Comparison of ENCODE assay signal across 21 cellular contexts in genomic region chr11:95739526-95739925, GRCh38. TPM values are rescaled to one million over a fixed set of nuclear protein-coding genes. Genes with fewer than 3 reads are reported as not detected.
DNase-seq lines count a peak whose midpoint lies in the region; ATAC-seq and TF ChIP-seq lines count a peak whose summit lies in the region.
"Had no signal": no experiment of that assay in that cellular context is flagged by ENCODE, and none has a peak within 500 bp of the region (broad histone marks: within the 10 kb centered on the region; RNA-seq: fewer than 3 reads in every experiment).

No MANE protein-coding gene starts in this region.

- H3K79me2 ChIP-seq in OCI-LY7 (ENCODE audit: insufficient read depth, low read depth, low read length): no peaks in the 10 kb centered on the region

- H2BK120ac ChIP-seq in neuronal stem cell (ENCODE audit: low read depth, low read length): no peak overlapping the region

- H3K9me3 ChIP-seq in HAP-1 (no peaks in the 10 kb centered on the region), OCI-LY7 (ENCODE audit: low read length) (no peaks in the 10 kb centered on the region), neuronal stem cell (replicated peaks in 1 of 2; ENCODE audit: control insufficient read depth in 2 of 2, insufficient read depth in 1 of 2, low read depth in 1 of 2, low read length in 2 of 2) (no peaks in the 10 kb centered on the region)
- H3K9me3 ChIP-seq: SJSA1 had no signal

- no peaks in the 10 kb centered on the region for H3K9me2 ChIP-seq in OCI-LY7 (ENCODE audit: insufficient read depth, low read length)

- H3K4me2 ChIP-seq in OCI-LY7 (ENCODE audit: low read length) (no peak overlapping the region), neuronal stem cell (ENCODE audit: insufficient read depth, low read length, poor library complexity, severe bottlenecking) (no peak overlapping the region)

- no peak for ATAC-seq in SK-N-SH treated with all-trans-retinoic acid at 6 μM for 48 hours

- no peaks in the 10 kb centered on the region for H3K79me1 ChIP-seq in neuronal stem cell (ENCODE audit: low read depth, low read length)

- no peak overlapping the region for H4K8ac ChIP-seq in neuronal stem cell (ENCODE audit: low read depth, low read length)

- no peak overlapping the region for H2BK15ac ChIP-seq in neuronal stem cell (ENCODE audit: low read length)

- no peak overlapping the region for H4K91ac ChIP-seq in neuronal stem cell (ENCODE audit: low read depth, low read length, poor library complexity)

- no peak overlapping the region for H2BK5ac ChIP-seq in neuronal stem cell (ENCODE audit: low read length)

- no peak overlapping the region for H3K4ac ChIP-seq in neuronal stem cell (ENCODE audit: low read length)

- intact Hi-C loops in OCI-LY7 (cut with micrococcal nuclease; ENCODE audit: unreplicated experiment): no loop called here

- TF ChIP-seq CTCF in OCI-LY7 (conservative IDR thresholded peaks at IDR 0.05; ENCODE audit: low read length): no peak

- no peak overlapping the region for H3K14ac ChIP-seq in neuronal stem cell (ENCODE audit: low read length)

- no peaks in the 10 kb centered on the region for H4K20me1 ChIP-seq in OCI-LY7 (ENCODE audit: insufficient read depth, low read length)

- H3K23ac ChIP-seq in neuronal stem cell (ENCODE audit: low read depth, low read length, poor library complexity): no peak overlapping the region

- no peak overlapping the region for H3K18ac ChIP-seq in neuronal stem cell (ENCODE audit: low read length)

- H3K9ac ChIP-seq in neuronal stem cell (ENCODE audit: low read depth, low read length, poor library complexity): no peak overlapping the region

- DNase-seq in DMS53 (lab: John Stamatoyannopoulos, UW) (peak; percentile 10), DMS53 treated with DMSO at 0.1 percent for 48 hours (lab: John Stamatoyannopoulos, UW; ENCODE audit: unreplicated experiment) (no peak), NCI-H524 treated with DMSO at 0.1 percent for 48 hours (lab: John Stamatoyannopoulos, UW) (peak; percentile 19), HAP-1 (ENCODE audit: low spot score in 2 of 2) (no peak), OCI-LY7 (ENCODE audit: low spot score) (no peak), neuronal stem cell (ENCODE audit: low spot score) (no peak)
- DNase-seq: CD4-positive, CD25-positive, alpha-beta regulatory T cell; DMS79; EL; GDM1; NCI-H1092; NCI-H1417 treated with DMSO at 0.1 percent for 48 hours; NCI-H187; NCI-H2081 treated with DMSO at 0.1 percent for 48 hours; NCI-H446; NCI-H526; Right ventricle myocardium superior; RPMI8226 had no signal

- no peak overlapping the region for H2AFZ ChIP-seq in OCI-LY7 (ENCODE audit: low read length)
- H2AFZ ChIP-seq in neuronal stem cell (ENCODE audit: low read length): no peak overlapping the region

- CTCF ChIA-PET in OCI-LY7 (lab: Charles Lee; ENCODE audit: unreplicated experiment): no interaction called here

- H3K4me1 ChIP-seq in HAP-1 (no peaks in the 10 kb centered on the region), OCI-LY7 (ENCODE audit: insufficient read depth, low read length, poor library complexity, severe bottlenecking) (no peaks in the 10 kb centered on the region), neuronal stem cell (ENCODE audit: control insufficient read depth in 2 of 2, insufficient read depth in 1 of 2, low read depth in 1 of 2, low read length in 2 of 2) (no peaks in the 10 kb centered on the region)
- H3K4me1 ChIP-seq: SJSA1 had no signal

- in situ Hi-C loops in HAP-1 (cut with MboI; ENCODE audit: low sequenced_read_pairs): no loop called here

- H3K27ac ChIP-seq in OCI-LY7 (ENCODE audit: low read depth, low read length, poor library complexity, severe bottlenecking) (no peak overlapping the region), neuronal stem cell (replicated peaks; ENCODE audit: low read length) (no peak overlapping the region)
- H3K27ac ChIP-seq: 22Rv1, SJSA1 had no signal

- no peaks in the 10 kb centered on the region for H3K36me3 ChIP-seq in HAP-1 (replicated peaks)
- H3K36me3 ChIP-seq in OCI-LY7 (ENCODE audit: insufficient read depth, low read length): no peaks in the 10 kb centered on the region
- no peaks in the 10 kb centered on the region for H3K36me3 ChIP-seq in neuronal stem cell (replicated peaks in 1 of 2; ENCODE audit: control insufficient read depth in 2 of 2, insufficient read depth in 2 of 2, low read length in 2 of 2)
- H3K36me3 ChIP-seq: SJSA1 had no signal

- BruUV-seq in OCI-LY7 (replicated peaks; lab: Mats Ljungman, UMichigan): no TSS peak

- H2AK5ac ChIP-seq in neuronal stem cell (ENCODE audit: low read depth, low read length): no peak overlapping the region

- H3K4me3 ChIP-seq in HAP-1 (no peak overlapping the region), OCI-LY7 (ENCODE audit: low read depth, low read length, poor library complexity, severe bottlenecking) (no peak overlapping the region), neuronal stem cell (ENCODE audit: low read length in 2 of 2) (no peak overlapping the region)
- H3K4me3 ChIP-seq: SJSA1 had no signal

- H2BK12ac ChIP-seq in neuronal stem cell (ENCODE audit: low read length): no peak overlapping the region

- POLR2A ChIA-PET in OCI-LY7 (lab: Charles Lee): interaction anchor here (0.6 to 1.0 kb wide), 3 partner anchors 13 to 179 kb away, joined by 3 read pairs; no protein-coding TSS in a partner anchor

- H3K27me3 ChIP-seq in HAP-1 (ENCODE audit: low read depth): no peaks in the 10 kb centered on the region
- H3K27me3 ChIP-seq in neuronal stem cell (ENCODE audit: control insufficient read depth in 3 of 3, insufficient read depth in 3 of 3, low read depth in 1 of 3, low read length in 3 of 3): peaks cover 0 to 5% (median 0%) of the 10 kb centered on the region in 3 experiments
- H3K27me3 ChIP-seq: SJSA1 had no signal

TF ChIP-seq in SK-N-SH treated with all-trans-retinoic acid at 6 μM for 48 hours, 23 proteins besides CTCF, POLR2A, EP300 and RAD21:
- TF ChIP-seq RARB (CRISPR knock-in tag; IDR thresholded peaks at IDR 0.05): no peak
- no peak for TF ChIP-seq ZNF8 (CRISPR knock-in tag; IDR thresholded peaks at IDR 0.05)
- peak; percentile 36 for TF ChIP-seq ISL1 (CRISPR knock-in tag; IDR thresholded peaks at IDR 0.05)
- no peak for TF ChIP-seq POU6F1 (CRISPR knock-in tag; IDR thresholded peaks at IDR 0.05; ENCODE audit: borderline replicate concordance, low read depth)
- TF ChIP-seq ARNTL (CRISPR knock-in tag; IDR thresholded peaks at IDR 0.05; ENCODE audit: borderline replicate concordance, low read depth): no peak

RNA-seq across cellular contexts. Expression of gene FAM76B, which starts 50.1 kb away (rescaled TPM):
- 38.8 and 40.9 TPM in 2 replicates for total RNA-seq in OCI-LY7 (2014; rRNA removed; shearing (Covaris generic))
- 53.7 and 57.7 TPM in 2 replicates for total RNA-seq in OCI-LY7 (2022)
- polyA plus RNA-seq in neuronal stem cell (2013, experiment 1 of 2): 39.2 TPM
- polyA plus RNA-seq in neuronal stem cell (2013, experiment 2 of 2): 40.7 TPM

RNA-seq across cellular contexts. Expression of gene CEP57, which starts 50.8 kb away (rescaled TPM):
- total RNA-seq in OCI-LY7 (2014; rRNA removed; shearing (Covaris generic)): 53.5 and 57.7 TPM in 2 replicates
- total RNA-seq in OCI-LY7 (2022): 67.4 and 75.9 TPM in 2 replicates
- polyA plus RNA-seq in neuronal stem cell (2013, experiment 1 of 2): 72.7 TPM
- polyA plus RNA-seq in neuronal stem cell (2013, experiment 2 of 2): 73.7 TPM

Comparison
In these comparisons a context has a peak if more than half of its experiments do, and no peak if none do; other contexts are left out.
1. DNase-seq: peak in DMS53 (single experiment) and NCI-H524 treated with DMSO at 0.1 percent for 48 hours (single experiment); none in DMS53 treated with DMSO at 0.1 percent for 48 hours (single experiment), HAP-1 (0 of 2), OCI-LY7 (single experiment) and neuronal stem cell (single experiment).